8 cellular contexts compared by ENCODE assay signal in genomic region chr21:34073749-34074282, GRCh38. TPM values are rescaled to one million over a fixed set of nuclear protein-coding genes. Genes with fewer than 3 reads are reported as not detected.
DNase-seq lines count a peak whose midpoint lies in the region; ATAC-seq and TF ChIP-seq lines count a peak whose summit lies in the region.

No MANE protein-coding gene starts in this region.

- H3K36me3 Mint-ChIP-seq in activated CD4-positive, alpha-beta T cell treated with anti-CD3 and anti-CD28 coated beads, Interleukin-2, amount 10 ng/mL, durations not matched to agents 7 days and 5 days (ENCODE audit: low read depth) = peaks cover 42% of the 10 kb centered on the region
- no peaks in the 10 kb centered on the region for H3K36me3 Mint-ChIP-seq in endothelial cell (ENCODE audit: low read depth, unreplicated experiment)

- ATAC-seq in GM21390 (IDR thresholded peaks at IDR 0.05; ENCODE audit: unreplicated experiment) = peak; percentile 54

- no peak for TF ChIP-seq CTCF in HL-60 (IDR thresholded peaks at IDR 0.05; ENCODE audit: insufficient read depth, low read length)
- TF ChIP-seq CTCF in endothelial cell (IDR thresholded peaks at IDR 0.05; ENCODE audit: unreplicated experiment) = no peak
- no peak for TF ChIP-seq CTCF in suprapubic skin (IDR thresholded peaks at IDR 0.05)

- H3K9me3 ChIP-seq in suprapubic skin = no peaks in the 10 kb centered on the region

- WGBS in suprapubic skin = under 1% methylated on average over 17 of the region's 95 CpGs

- peaks cover 47% of the 10 kb centered on the region for H3K4me1 ChIP-seq in suprapubic skin

- POLR2A ChIA-PET in activated CD4-positive, alpha-beta T cell treated with anti-CD3 and anti-CD28 coated beads, Interleukin-2, amount 10 ng/mL, durations not matched to agents 7 days and 5 days (lab: Charles Lee) = interaction anchor here (0.5 to 0.6 kb wide), 2 partner anchors 59 to 124 kb away, joined by 3 to 4 read pairs; no protein-coding TSS in a partner anchor

- peaks cover 5% of the 10 kb centered on the region for H3K27me3 Mint-ChIP-seq in activated CD4-positive, alpha-beta T cell treated with anti-CD3 and anti-CD28 coated beads, Interleukin-2, amount 10 ng/mL, durations not matched to agents 7 days and 5 days
- peaks cover 4% of the 10 kb centered on the region for H3K27me3 Mint-ChIP-seq in endothelial cell (ENCODE audit: unreplicated experiment)

- TF ChIP-seq POLR2A in suprapubic skin (IDR thresholded peaks at IDR 0.05) = no peak

- H3K27ac ChIP-seq in HL-60 (replicated peaks) (peak overlapping the region; percentile 83), suprapubic skin (peak overlapping the region; percentile 90)

- peak overlapping the region; percentile 88 for H3K27ac Mint-ChIP-seq in activated CD4-positive, alpha-beta T cell treated with anti-CD3 and anti-CD28 coated beads, Interleukin-2, amount 10 ng/mL, durations not matched to agents 7 days and 5 days
- no peak overlapping the region for H3K27ac Mint-ChIP-seq in endothelial cell (ENCODE audit: unreplicated experiment)

- H3K4me1 Mint-ChIP-seq in activated CD4-positive, alpha-beta T cell treated with anti-CD3 and anti-CD28 coated beads, Interleukin-2, amount 10 ng/mL, durations not matched to agents 7 days and 5 days = peaks cover 54% of the 10 kb centered on the region
- H3K4me1 Mint-ChIP-seq in endothelial cell (ENCODE audit: unreplicated experiment) = peaks cover 23% of the 10 kb centered on the region

- H3K36me3 ChIP-seq in suprapubic skin = no peaks in the 10 kb centered on the region

- DNase-seq in Daoy (ENCODE audit: low read depth) (peak; percentile 45), HL-60 (ENCODE audit: low read depth in 1 of 2, low spot score in 1 of 2) (peak; percentile 19 to 29), endothelial cell (ENCODE audit: low spot score) (peak; percentile 30), mucosa of gallbladder (ENCODE audit: low spot score) (peak; percentile 21), suprapubic skin (ENCODE audit: low spot score in 2 of 2) (peak in 1 of 2 donors; percentile 63), NCI-H2107 treated with DMSO at 0.1 percent for 48 hours (lab: John Stamatoyannopoulos, UW; ENCODE audit: unreplicated experiment) (no peak)
- DNase-seq in activated CD4-positive, alpha-beta T cell treated with anti-CD3 and anti-CD28 coated beads, Interleukin-2, amount 10 ng/mL, durations not matched to agents 7 days and 5 days = peak; percentile 37

- no peak for TF ChIP-seq EP300 in suprapubic skin (IDR thresholded peaks at IDR 0.05)

- H3K4me3 ChIP-seq in HL-60 (replicated peaks; ENCODE audit: insufficient read depth, low read length) = peak overlapping the region; percentile 67
- peak overlapping the region; percentile 73 for H3K4me3 ChIP-seq in suprapubic skin

- H3K9me3 Mint-ChIP-seq in activated CD4-positive, alpha-beta T cell treated with anti-CD3 and anti-CD28 coated beads, Interleukin-2, amount 10 ng/mL, durations not matched to agents 7 days and 5 days = no peaks in the 10 kb centered on the region
- no peaks in the 10 kb centered on the region for H3K9me3 Mint-ChIP-seq in endothelial cell (ENCODE audit: unreplicated experiment)

- no peaks in the 10 kb centered on the region for H3K27me3 ChIP-seq in HL-60 (ENCODE audit: insufficient read depth, poor library complexity, severe bottlenecking)
- no peaks in the 10 kb centered on the region for H3K27me3 ChIP-seq in suprapubic skin

- CTCF ChIA-PET in activated CD4-positive, alpha-beta T cell treated with anti-CD3 and anti-CD28 coated beads, Interleukin-2, amount 10 ng/mL, durations not matched to agents 7 days and 5 days (lab: Charles Lee) = interaction anchor here (0.6 to 3.2 kb wide), 14 partner anchors 10 to 511 kb away, joined by 3 to 9 read pairs (median 4); no protein-coding TSS in a partner anchor

- peak overlapping the region; percentile 84 for H3K4me3 Mint-ChIP-seq in activated CD4-positive, alpha-beta T cell treated with anti-CD3 and anti-CD28 coated beads, Interleukin-2, amount 10 ng/mL, durations not matched to agents 7 days and 5 days
- peak overlapping the region; percentile 98 for H3K4me3 Mint-ChIP-seq in endothelial cell (ENCODE audit: unreplicated experiment)

RNA-seq across cellular contexts. Expression of gene MRPS6, which starts 0.4 kb away (rescaled TPM):
- total RNA-seq in Daoy (2014; rRNA removed; shearing (Covaris generic)) = 18.3 TPM in 2 replicates
- 10 to 100 TPM; 77.8 to 88.2 TPM for total RNA-seq in activated CD4-positive, alpha-beta T cell treated with anti-CD3 and anti-CD28 coated beads, Interleukin-2, amount 10 ng/mL, durations not matched to agents 7 days and 5 days
- total RNA-seq in endothelial cell (ENCODE audit: unreplicated experiment) (42.4 TPM), mucosa of gallbladder (44.9 TPM), suprapubic skin (10 to 100 TPM; 39.3 to 56.7 (median 45.8) TPM)

RNA-seq across cellular contexts. Expression of gene SLC5A3, which starts 0.4 kb away (rescaled TPM):
- 9.8 and 11.3 TPM in 2 replicates for total RNA-seq in Daoy (2014; rRNA removed; shearing (Covaris generic))
- total RNA-seq in activated CD4-positive, alpha-beta T cell treated with anti-CD3 and anti-CD28 coated beads, Interleukin-2, amount 10 ng/mL, durations not matched to agents 7 days and 5 days = 10 to 100 TPM; 23.9 to 24.0 TPM
- total RNA-seq in endothelial cell (ENCODE audit: unreplicated experiment) (7.6 TPM), mucosa of gallbladder (19.1 TPM), suprapubic skin (10 to 100 TPM; 35.8 to 58.1 (median 48.5) TPM)
